23 cellular contexts compared by ENCODE assay signal in genomic region chr6:109702797-109703196, GRCh38. TPM values are rescaled to one million over a fixed set of nuclear protein-coding genes. Genes with fewer than 3 reads are reported as not detected.
A peak's percentile ranks its signal among the peaks of the same experiment; 100 is the strongest.
DNase-seq lines count a peak whose midpoint lies in the region; ATAC-seq and TF ChIP-seq lines count a peak whose summit lies in the region.
"Had no signal": no experiment of that assay in that cellular context is flagged by ENCODE, and none has a peak within 500 bp of the region (broad histone marks: within the 10 kb centered on the region; RNA-seq: fewer than 3 reads in every experiment).

No MANE protein-coding gene starts in this region.

- H3K9me3 Mint-ChIP-seq in CD14-positive monocyte: peaks cover 0 to 3% (median 0%) of the 10 kb centered on the region in 7 donors
- H3K9me3 Mint-ChIP-seq in natural killer cell: no peaks in the 10 kb centered on the region
- H3K9me3 Mint-ChIP-seq: activated CD4-positive, alpha-beta memory T cell treated with anti-CD3 and anti-CD28 coated beads, Interleukin-2, amount 10 ng/mL, durations not matched to agents 7 days and 5 days; nephron; T-helper 2 cell treated with Interferon-gamma antibody and Interleukin-4, amounts not matched to agents 5 μg/mL and 100 μg/mL, for 36 hours had no signal

- H3K4me3 ChIP-seq in HL-60 (replicated peaks; ENCODE audit: insufficient read depth, low read length) (no peak overlapping the region), sigmoid colon (no peak overlapping the region), psoas muscle (no peak overlapping the region)
- H3K4me3 ChIP-seq: adrenal gland, breast epithelium, coronary artery had no signal

- no peak for TF ChIP-seq EP300 in sigmoid colon (IDR thresholded peaks at IDR 0.05)

- H3K36me3 ChIP-seq in sigmoid colon (no peaks in the 10 kb centered on the region), psoas muscle (ENCODE audit: insufficient read depth in 1 of 2, low read depth in 1 of 2) (no peaks in the 10 kb centered on the region)
- H3K36me3 ChIP-seq: adrenal gland, breast epithelium had no signal

- H3K27me3 ChIP-seq in HL-60 (ENCODE audit: insufficient read depth, poor library complexity, severe bottlenecking) (no peaks in the 10 kb centered on the region), sigmoid colon (no peaks in the 10 kb centered on the region), psoas muscle (ENCODE audit: insufficient read depth in 3 of 3, low read length in 2 of 3) (no peaks in the 10 kb centered on the region)
- H3K27me3 ChIP-seq: adrenal gland, breast epithelium had no signal

- peak overlapping the region; percentile 87 to 96 (median 92) for H3K27ac Mint-ChIP-seq in CD14-positive monocyte
- H3K27ac Mint-ChIP-seq in T-helper 17 cell: peak overlapping the region; percentile 66
- H3K27ac Mint-ChIP-seq in natural killer cell: peak overlapping the region; percentile 88 to 93
- H3K27ac Mint-ChIP-seq: activated CD4-positive, alpha-beta memory T cell treated with anti-CD3 and anti-CD28 coated beads, Interleukin-2, amount 10 ng/mL, durations not matched to agents 7 days and 5 days; nephron; T-helper 2 cell treated with Interferon-gamma antibody and Interleukin-4, amounts not matched to agents 5 μg/mL and 100 μg/mL, for 36 hours had no signal

- H3K27ac ChIP-seq in HL-60 (replicated peaks) (peak overlapping the region; percentile 49), sigmoid colon (no peak overlapping the region), psoas muscle (no peak overlapping the region)
- H3K27ac ChIP-seq: adrenal gland, breast epithelium, coronary artery had no signal

- TF ChIP-seq CTCF in CD14-positive monocyte (IDR thresholded peaks at IDR 0.05) (no peak), HL-60 (IDR thresholded peaks at IDR 0.05; ENCODE audit: insufficient read depth, low read length) (no peak), natural killer cell (IDR thresholded peaks at IDR 0.05) (no peak), sigmoid colon (IDR thresholded peaks at IDR 0.05) (no peak), psoas muscle (IDR thresholded peaks at IDR 0.05) (no peak)

- no peak for TF ChIP-seq POLR2A in sigmoid colon (IDR thresholded peaks at IDR 0.05)

- H3K9me3 ChIP-seq in T-helper 17 cell (ENCODE audit: control insufficient read depth, low read length, poor library complexity, severe bottlenecking): no peaks in the 10 kb centered on the region
- H3K9me3 ChIP-seq in sigmoid colon: no peaks in the 10 kb centered on the region
- no peaks in the 10 kb centered on the region for H3K9me3 ChIP-seq in psoas muscle
- H3K9me3 ChIP-seq: adrenal gland, breast epithelium had no signal

- H3K4me1 ChIP-seq in sigmoid colon: peaks cover 0 to 4% (median 2%) of the 10 kb centered on the region in 4 donors
- H3K4me1 ChIP-seq in psoas muscle: no peaks in the 10 kb centered on the region
- H3K4me1 ChIP-seq: breast epithelium had no signal

- H3K4me3 Mint-ChIP-seq in CD14-positive monocyte (peak overlapping the region; percentile 37 to 73), T-helper 17 cell (no peak overlapping the region), natural killer cell (peak overlapping the region; percentile 2)
- H3K4me3 Mint-ChIP-seq: activated CD4-positive, alpha-beta memory T cell treated with anti-CD3 and anti-CD28 coated beads, Interleukin-2, amount 10 ng/mL, durations not matched to agents 7 days and 5 days; nephron; T-helper 2 cell treated with Interferon-gamma antibody and Interleukin-4, amounts not matched to agents 5 μg/mL and 100 μg/mL, for 36 hours had no signal

- WGBS in sigmoid colon, 2 donors: 57 to 62% methylated on average over 4 of the region's 4 CpGs
- WGBS in psoas muscle, 3 donors: 65 to 74% (median 66%) methylated on average over 4 of the region's 4 CpGs

- peaks cover 11 to 24% of the 10 kb centered on the region in 2 donors for H3K36me3 Mint-ChIP-seq in CD14-positive monocyte
- no peaks in the 10 kb centered on the region for H3K36me3 Mint-ChIP-seq in T-helper 17 cell (ENCODE audit: low read depth)
- H3K36me3 Mint-ChIP-seq in natural killer cell: no peaks in the 10 kb centered on the region

- H3K4me1 Mint-ChIP-seq in CD14-positive monocyte (peaks cover 60% of the 10 kb centered on the region), T-helper 17 cell (peaks cover 35% of the 10 kb centered on the region), natural killer cell (peaks cover 66 to 67% of the 10 kb centered on the region in 2 donors)
- H3K4me1 Mint-ChIP-seq: nephron had no signal

- peaks cover 0 to 2% (median 0%) of the 10 kb centered on the region in 3 donors for H3K27me3 Mint-ChIP-seq in CD14-positive monocyte (ENCODE audit: low read depth in 3 of 3)
- no peaks in the 10 kb centered on the region for H3K27me3 Mint-ChIP-seq in T-helper 17 cell
- H3K27me3 Mint-ChIP-seq in natural killer cell (ENCODE audit: low read depth in 2 of 2): no peaks in the 10 kb centered on the region
- H3K27me3 Mint-ChIP-seq: activated CD4-positive, alpha-beta memory T cell treated with anti-CD3 and anti-CD28 coated beads, Interleukin-2, amount 10 ng/mL, durations not matched to agents 7 days and 5 days had no signal

- no peak for DNase-seq in CD14-positive monocyte (ENCODE audit: low spot score)
- peak in 1 of 2 experiments; percentile 30 for DNase-seq in HL-60 (ENCODE audit: low read depth in 1 of 2, low spot score in 1 of 2)
- no peak for DNase-seq in T-helper 17 cell
- no peak for DNase-seq in natural killer cell
- no peak for DNase-seq in sigmoid colon
- DNase-seq in psoas muscle: no peak
- no peak for DNase-seq in stimulated activated naive CD4-positive, alpha-beta T cell (lab: John Stamatoyannopoulos, UW)
- no peak for DNase-seq in globus pallidus (ENCODE audit: low spot score)
- DNase-seq: activated CD4-positive, alpha-beta memory T cell treated with anti-CD3 and anti-CD28 coated beads, Interleukin-2, amount 10 ng/mL, durations not matched to agents 7 days and 5 days; adrenal gland; DMS53; GDM1; Karpas-422; NCI-H1105; NCI-H2029 treated with DMSO at 0.1 percent for 48 hours; NCI-H226; NCI-H748 treated with DMSO at 0.1 percent for 48 hours; stimulated activated CD4-positive, alpha-beta T cell treated with anti-CD3 and anti-CD28 coated beads, Interleukin-2, amount 100 ng/mL, for 24 hours; stimulated activated naive CD4-positive, alpha-beta T cell treated with Interleukin-2 at 50 U/mL for 16 hours had no signal

- intact Hi-C loops in CD14-positive monocyte (cut with micrococcal nuclease): loop anchor here (5.0 to 10.0 kb wide), 3 partner anchors 82 to 458 kb away; no protein-coding TSS in a partner anchor
- intact Hi-C loops in natural killer cell (cut with micrococcal nuclease): loop anchor here (10.0 kb wide), 3 partner anchors 178 to 482 kb away; partner anchors contain the start of genes CD164 and CDC40
- intact Hi-C loops in sigmoid colon (cut with DNase I): loop anchor here (10.0 kb wide), 1 partner anchor 692 kb away; no protein-coding TSS in a partner anchor
- intact Hi-C loops in psoas muscle (cut with DNase I): loop anchor here in 1 of 2 donors (10.0 kb wide), 1 partner anchor 692 kb away; no protein-coding TSS in a partner anchor

- ATAC-seq in T-helper 17 cell (no peak), natural killer cell (no peak), psoas muscle (no peak)

RNA-seq across cellular contexts. Expression of gene FIG4, which starts 11.7 kb away (rescaled TPM):
- polyA plus RNA-seq in CD14-positive monocyte (10 to 100 TPM; 53.7 to 65.3 TPM), sigmoid colon (10 to 100 TPM in 2 of 3 donors, 1 to 10 TPM in 1; 9.8 to 11.4 (median 11.1) TPM), psoas muscle (1 to 10 TPM; 5.8 to 8.6 (median 7.5) TPM)
- total RNA-seq in T-helper 17 cell (1 to 10 TPM; 7.5 to 7.7 TPM), natural killer cell (10 to 100 TPM; 15.7 to 38.5 (median 20.7) TPM), sigmoid colon (10 to 100 TPM; 11.9 to 24.1 (median 22.8) TPM), psoas muscle (10 to 100 TPM in 3 of 4 donors, 1 to 10 TPM in 1; 7.9 to 12.5 (median 11.2) TPM)

RNA-seq across cellular contexts. Expression of gene AK9, which starts 11.8 kb away (rescaled TPM):
- polyA plus RNA-seq in CD14-positive monocyte (1 to 10 TPM; 2.8 to 3.1 TPM), sigmoid colon (1 to 10 TPM; 2.8 to 8.4 (median 4.1) TPM), psoas muscle (1 to 10 TPM; 2.0 to 7.4 (median 3.1) TPM)
- total RNA-seq in T-helper 17 cell (1 to 10 TPM; 5.3 TPM), natural killer cell (10 to 100 TPM; 14.0 to 19.2 (median 14.2) TPM), sigmoid colon (10 to 100 TPM; 14.3 to 23.3 (median 16.2) TPM), psoas muscle (1 to 10 TPM; 3.4 to 6.5 (median 5.4) TPM)
